Comparison of ENCODE assay signal across 8 cellular contexts in genomic region chr9:35675732-35676392, GRCh38. TPM values are rescaled to one million over a fixed set of nuclear protein-coding genes. Genes with fewer than 3 reads are reported as not detected.
DNase-seq lines count a peak whose midpoint lies in the region; ATAC-seq and TF ChIP-seq lines count a peak whose summit lies in the region.

No MANE protein-coding gene starts in this region.

- 8 to 9% methylated on average over 49 to 51 of the region's 51 CpGs for WGBS in lung, 2 donors
- 6 to 13% methylated on average over 8 to 20 of the region's 51 CpGs for WGBS in thyroid gland, 2 donors

- H3K9me3 ChIP-seq in lung (ENCODE audit: control insufficient read depth in 2 of 2, insufficient read depth in 1 of 2, low read length in 1 of 2) (no peaks in the 10 kb centered on the region), thyroid gland (no peaks in the 10 kb centered on the region)

- DNase-seq in stimulated activated CD4-positive, alpha-beta T cell treated with anti-CD3 and anti-CD28 coated beads, Interleukin-12 subunit alpha, Interleukin-12 subunit beta, amount 100 ng/mL, for 4 hours = peak; percentile 28
- DNase-seq in stimulated activated CD4-positive, alpha-beta T cell treated with anti-CD3 and anti-CD28 coated beads, Interleukin-1b, Interleukin-23, amount 100 ng/mL, for 48 hours = no peak
- no peak for DNase-seq in chondrocyte (ENCODE audit: low spot score)
- no peak for DNase-seq in lung (ENCODE audit: low spot score)
- DNase-seq in thyroid gland = peak; percentile 53 to 56
- DNase-seq in SIG-M5 treated with dmso at 0.1 percent for 504 hours (lab: John Stamatoyannopoulos, UW; ENCODE audit: unreplicated experiment) = no peak
- DNase-seq in Kasumi-1 (lab: John Stamatoyannopoulos, UW) = no peak
- no peak for DNase-seq in NCI-H2107 treated with DMSO at 0.1 percent for 48 hours (lab: John Stamatoyannopoulos, UW; ENCODE audit: unreplicated experiment)

- intact Hi-C loops in thyroid gland (cut with DNase I) = no loop called here

- no peak overlapping the region for H3K27ac ChIP-seq in lung (ENCODE audit: low read depth in 1 of 2, low read length in 1 of 2)
- no peak overlapping the region for H3K27ac ChIP-seq in thyroid gland

- H3K36me3 ChIP-seq in lung (ENCODE audit: control insufficient read depth in 2 of 2, insufficient read depth in 2 of 2, low read length in 2 of 2) (no peaks in the 10 kb centered on the region), thyroid gland (no peaks in the 10 kb centered on the region)

- peaks cover 0 to 10% of the 10 kb centered on the region in 2 donors for H3K4me1 ChIP-seq in lung (ENCODE audit: control insufficient read depth in 2 of 2, insufficient read depth in 2 of 2, low read length in 2 of 2)
- peaks cover 4 to 10% of the 10 kb centered on the region in 2 donors for H3K4me1 ChIP-seq in thyroid gland

- no peaks in the 10 kb centered on the region for H3K9me3 Mint-ChIP-seq in chondrocyte (ENCODE audit: low read depth)

- H3K27ac Mint-ChIP-seq in chondrocyte (ENCODE audit: unreplicated experiment) = no peak overlapping the region

- no peaks in the 10 kb centered on the region for H3K27me3 Mint-ChIP-seq in chondrocyte (ENCODE audit: low read depth)

- no peak for ATAC-seq in lung (ENCODE audit: insufficient read depth, low FRiP score)

- H3K27me3 ChIP-seq in lung (ENCODE audit: control insufficient read depth, insufficient read depth) (no peaks in the 10 kb centered on the region), thyroid gland (no peaks in the 10 kb centered on the region)

- TF ChIP-seq CTCF in chondrocyte (IDR thresholded peaks at IDR 0.05) (peak; percentile 39), lung (IDR thresholded peaks at IDR 0.05; ENCODE audit: control extremely low read depth, extremely low read depth) (no peak), thyroid gland (IDR thresholded peaks at IDR 0.05) (no peak)

- H3K4me3 Mint-ChIP-seq in chondrocyte (ENCODE audit: unreplicated experiment) = peak overlapping the region; percentile 57

- H3K36me3 Mint-ChIP-seq in chondrocyte (ENCODE audit: low read depth) = no peaks in the 10 kb centered on the region

- H3K4me1 Mint-ChIP-seq in chondrocyte (ENCODE audit: low read depth) = peaks cover 38% of the 10 kb centered on the region

- no peak for TF ChIP-seq POLR2A in thyroid gland (IDR thresholded peaks at IDR 0.05)

- H3K4me3 ChIP-seq in lung (peak overlapping the region; percentile 22), thyroid gland (replicated peaks in 1 of 3) (peak overlapping the region in 2 of 3 donors; percentile 47 to 48)

RNA-seq across cellular contexts. Expression of gene CA9, which starts 2.1 kb away (rescaled TPM):
- total RNA-seq in chondrocyte (2.9 to 3.6 TPM in 2 of 3 replicates, not detected in the other), lung (1 to 10 TPM in 1 of 2 donors, under 1 TPM in 1; 0.88 to 1.6 TPM), thyroid gland (not detected)
- 1 to 10 TPM; 1.1 to 2.4 TPM for polyA plus RNA-seq in lung

RNA-seq across cellular contexts. Expression of gene ARHGEF39, which starts 10.9 kb away (rescaled TPM):
- total RNA-seq in chondrocyte (0.79 to 2.3 TPM (median 0.85 TPM) in 3 replicates), lung (1 to 10 TPM; 1.3 TPM), thyroid gland (under 1 TPM in 3 of 4 donors, not detected in 1; 0.27 to 0.45 (median 0.42) TPM)
- polyA plus RNA-seq in lung = 1 to 10 TPM in 1 of 2 donors, under 1 TPM in 1; 0.47 to 1.4 TPM

RNA-seq across cellular contexts. Expression of gene TPM2, which starts 13.9 kb away (rescaled TPM):
- 498 to 2,023 TPM (median 2,016 TPM) in 3 replicates for total RNA-seq in chondrocyte
- 100 to 1,000 TPM in 1 of 2 donors, 10 to 100 TPM in 1; 96.0 to 229 TPM for total RNA-seq in lung
- polyA plus RNA-seq in lung = 100 to 1,000 TPM; 189 to 494 TPM
- 10 to 100 TPM; 45.4 to 79.6 (median 72.2) TPM for total RNA-seq in thyroid gland

RNA-seq across cellular contexts. Expression of gene CCDC107, which starts 17.8 kb away (rescaled TPM):
- total RNA-seq in chondrocyte (31.1 to 55.2 TPM (median 52.2 TPM) in 3 replicates), lung (10 to 100 TPM in 1 of 2 donors, 1 to 10 TPM in 1; 9.9 to 32.8 TPM), thyroid gland (10 to 100 TPM; 21.0 to 40.9 (median 27.9) TPM)
- polyA plus RNA-seq in lung = 10 to 100 TPM; 29.2 to 53.9 TPM

RNA-seq across cellular contexts. Expression of gene RMRP, which starts 18.0 kb away (rescaled TPM):
- total RNA-seq in chondrocyte (11,782 to 13,339 TPM (median 12,386 TPM) in 3 replicates), lung (over 10,000 TPM; 30,229 to 39,735 TPM), thyroid gland (over 10,000 TPM in 1 of 4 donors, 1,000 to 10,000 TPM in 3; 3,539 to 11,174 (median 6,303) TPM)
- polyA plus RNA-seq in lung = 100 to 1,000 TPM in 1 of 2 donors, 10 to 100 TPM in 1; 44.8 to 325 TPM

Comparison
In these comparisons a context has a peak if more than half of its experiments do, and no peak if none do; other contexts are left out.
1. DNase-seq: peak in stimulated activated CD4-positive, alpha-beta T cell treated with anti-CD3 and anti-CD28 coated beads, Interleukin-12 subunit alpha, Interleukin-12 subunit beta, amount 100 ng/mL, for 4 hours (single experiment) and thyroid gland (2 of 2); none in stimulated activated CD4-positive, alpha-beta T cell treated with anti-CD3 and anti-CD28 coated beads, Interleukin-1b, Interleukin-23, amount 100 ng/mL, for 48 hours (single experiment), chondrocyte (single experiment), lung (single experiment), SIG-M5 treated with dmso at 0.1 percent for 504 hours (single experiment), Kasumi-1 (0 of 2) and NCI-H2107 treated with DMSO at 0.1 percent for 48 hours (single experiment).